Comparison of ENCODE assay signal across 21 cellular contexts in the genomic region with DNA sequence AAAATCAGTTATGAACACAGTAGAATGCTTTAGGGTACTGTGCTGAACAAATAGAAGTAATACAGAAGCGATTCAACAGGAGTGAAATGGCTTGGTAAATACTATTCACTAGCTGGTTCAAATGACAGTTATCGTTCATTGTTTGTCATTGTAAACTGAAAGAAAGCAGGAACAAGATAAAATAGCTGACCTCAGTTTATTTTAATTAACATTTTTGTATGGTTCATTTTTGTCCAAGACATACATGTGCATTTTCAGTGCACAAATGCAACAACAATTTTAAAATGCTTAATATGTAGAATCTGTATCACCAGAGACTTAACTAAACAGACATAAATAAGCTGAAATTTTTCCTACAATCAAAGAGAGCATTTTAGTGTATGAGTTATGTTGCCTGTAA.
"Had no signal": no experiment of that assay in that cellular context is flagged by ENCODE, and none has a peak within 500 bp of the region (broad histone marks: within the 10 kb centered on the region; RNA-seq: fewer than 3 reads in every experiment).

No MANE protein-coding gene starts in this region.

- ATAC-seq: activated CD8-positive, alpha-beta T cell treated with anti-CD3 and anti-CD28 coated beads for 36 hours; activated T-cell treated with anti-CD3 and anti-CD28 coated beads, Interleukin-2, amount 50 U/mL, for 72 hours; Panc1; Right ventricle myocardium inferior; T-cell had no signal

- DNase-seq: activated CD4-positive, alpha-beta T cell treated with anti-CD3 and anti-CD28 coated beads for 4 hours; activated CD8-positive, alpha-beta memory T cell treated with anti-CD3 and anti-CD28 coated beads, Interleukin-2, amount 50 U/mL, for 4 hours; activated CD8-positive, alpha-beta T cell treated with anti-CD3 and anti-CD28 coated beads for 36 hours; activated gamma-delta T cell treated with Interleukin-2 at 50 U/mL for 16 hours; activated naive CD4-positive, alpha-beta T cell treated with anti-CD3 and anti-CD28 coated beads, Interleukin-2, amount 10 ng/mL, durations not matched to agents 7 days and 5 days; activated naive CD8-positive, alpha-beta T cell treated with anti-CD3 and anti-CD28 coated beads for 36 hours; activated T-cell treated with anti-CD3 and anti-CD28 coated beads, Interleukin-2, amount 50 U/mL, for 72 hours; brain microvascular endothelial cell; NCI-H1694 treated with DMSO at 0.1 percent for 48 hours; NCI-H2029 treated with DMSO at 0.1 percent for 48 hours; NCI-H2171; NCI-H2227 treated with DMSO at 0.1 percent for 48 hours; NCI-H510A; NCI-H69; NK-92 treated with Interleukin-12 subunit alpha and Interleukin-12 subunit beta, amount 100 ng/mL, for 24 hours; OCI-M1; RPMI8226; T-cell; WERI-Rb-1 had no signal
